Comparison of ENCODE assay signal across 22 cellular contexts in the genomic region with DNA sequence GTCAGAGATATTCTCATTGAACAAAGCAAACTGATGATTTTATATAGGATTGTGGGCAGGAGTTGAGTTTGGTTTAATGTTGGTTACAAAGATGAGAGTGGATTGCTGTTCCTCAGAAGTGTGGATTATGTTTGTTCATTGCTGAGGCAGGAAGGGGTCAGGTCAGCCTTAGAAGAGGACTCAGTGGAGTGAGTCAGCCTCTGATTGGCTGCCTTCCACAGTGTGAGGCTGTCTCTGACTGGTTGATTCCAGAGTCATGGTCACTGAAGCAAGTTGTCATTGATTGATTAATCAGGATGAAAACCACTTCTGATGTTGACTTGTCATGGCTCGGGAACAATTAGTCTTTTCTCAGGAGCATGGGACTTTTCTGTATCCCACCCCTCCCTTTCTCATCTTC. TPM values are rescaled to one million over a fixed set of nuclear protein-coding genes. Genes with fewer than 3 reads are reported as not detected.
DNase-seq lines count a peak whose midpoint lies in the region; ATAC-seq and TF ChIP-seq lines count a peak whose summit lies in the region.
"Had no signal": no experiment of that assay in that cellular context is flagged by ENCODE, and none has a peak within 500 bp of the region (broad histone marks: within the 10 kb centered on the region; RNA-seq: fewer than 3 reads in every experiment).

No MANE protein-coding gene starts in this region.

- peak; percentile 53 for DNase-seq in EL
- DNase-seq in PC-3 = peak; percentile 39
- peak; percentile 59 for DNase-seq in epithelial cell of proximal tubule (ENCODE audit: low read depth)
- peak; percentile 68 for DNase-seq in osteoblast (ENCODE audit: insufficient read length, low spot score, missing footprints)
- no peak for DNase-seq in T-helper 1 cell
- no peak for DNase-seq in retina
- no peak for DNase-seq in hippocampal formation (lab: John Stamatoyannopoulos, UW)
- DNase-seq: activated CD4-positive, alpha-beta T cell treated with anti-CD3 and anti-CD28 coated beads, Interleukin-2, amount 10 ng/mL, durations not matched to agents 7 days and 5 days; activated naive CD4-positive, alpha-beta T cell treated with anti-CD3 and anti-CD28 coated beads, Interleukin-2, amount 10 ng/mL, durations not matched to agents 7 days and 5 days; caudate nucleus; glutamatergic neuron; NCI-H1092 treated with DMSO at 0.1 percent for 48 hours; NCI-H69; stimulated activated CD4-positive, alpha-beta T cell treated with anti-CD3 and anti-CD28 coated beads, Interleukin-2, amount 100 ng/mL, for 48 hours; testis had no signal

- H3K36me3 ChIP-seq in PC-3 (ENCODE audit: low read depth, low read length) (no peaks in the 10 kb centered on the region), osteoblast (ENCODE audit: insufficient read depth, low read length) (no peaks in the 10 kb centered on the region)
- H3K36me3 ChIP-seq: SJSA1 had no signal

- H3K4me3 ChIP-seq in PC-3 (ENCODE audit: low read length) (no peak overlapping the region), epithelial cell of proximal tubule (ENCODE audit: low read depth, low read length) (no peak overlapping the region), osteoblast (ENCODE audit: insufficient read depth, low read length) (no peak overlapping the region)
- H3K4me3 ChIP-seq: K562, SJSA1, testis had no signal

- CTCF ChIA-PET in PC-3 (lab: Charles Lee) = no interaction called here

- H3K9ac ChIP-seq in PC-3 (ENCODE audit: low read length) = no peak overlapping the region

- no peak overlapping the region for H3K27ac ChIP-seq in PC-3 (ENCODE audit: low read length)
- no peak overlapping the region for H3K27ac ChIP-seq in osteoblast (ENCODE audit: low read depth, low read length)
- H3K27ac ChIP-seq: HL-60, SJSA1, testis had no signal

- POLR2A ChIA-PET in PC-3 (lab: Charles Lee; ENCODE audit: unreplicated experiment) = no interaction called here

- no peak overlapping the region for H3K4me2 ChIP-seq in PC-3 (ENCODE audit: low read length)
- H3K4me2 ChIP-seq in osteoblast (ENCODE audit: insufficient read depth, low read length) = no peak overlapping the region

- intact Hi-C loops in PC-3 (cut with micrococcal nuclease) = no loop called here

- peaks cover 12% of the 10 kb centered on the region; the same call in 1 of the 2 replicates for H3K4me1 ChIP-seq in PC-3 (ENCODE audit: insufficient read depth, low read length)
- no peaks in the 10 kb centered on the region for H3K4me1 ChIP-seq in osteoblast (ENCODE audit: insufficient read depth, low read length)
- H3K4me1 ChIP-seq: SJSA1, testis had no signal

- H3K79me2 ChIP-seq in PC-3 (ENCODE audit: low read length) (no peaks in the 10 kb centered on the region), osteoblast (ENCODE audit: insufficient read depth, low read length) (no peaks in the 10 kb centered on the region)

- H4K20me1 ChIP-seq in PC-3 (ENCODE audit: low read length) = no peaks in the 10 kb centered on the region
- H4K20me1 ChIP-seq in osteoblast (ENCODE audit: insufficient read depth, low read length) = no peaks in the 10 kb centered on the region

- H3K9me3 ChIP-seq in PC-3 (ENCODE audit: low read length) (no peaks in the 10 kb centered on the region), osteoblast (ENCODE audit: low read depth, low read length) (no peaks in the 10 kb centered on the region)
- H3K9me3 ChIP-seq: SJSA1, testis had no signal

- ATAC-seq in PC-3 (no peak; the same call in 1 of the 2 replicates), GM21786 (IDR thresholded peaks at IDR 0.05; ENCODE audit: unreplicated experiment) (no peak)
- ATAC-seq: K562, sciatic nerve had no signal

- H2AFZ ChIP-seq in PC-3 (ENCODE audit: low read length) = no peak overlapping the region
- H2AFZ ChIP-seq in osteoblast (ENCODE audit: low read length) = no peak overlapping the region

- no peaks in the 10 kb centered on the region for H3K9me2 ChIP-seq in PC-3 (replicated peaks; ENCODE audit: low read length)

- no peaks in the 10 kb centered on the region for H3F3A ChIP-seq in PC-3 (ENCODE audit: low read length, unreplicated experiment)

- TF ChIP-seq CTCF in PC-3 (conservative IDR thresholded peaks at IDR 0.05; ENCODE audit: low read depth, low read length) (no peak), epithelial cell of proximal tubule (conservative IDR thresholded peaks at IDR 0.05; ENCODE audit: low read depth, low read length) (no peak), osteoblast (IDR thresholded peaks at IDR 0.05; ENCODE audit: extremely low read depth, low read depth, low read length) (no peak)

- BruUV-seq in PC-3 (replicated peaks; lab: Mats Ljungman, UMichigan) = no TSS peak

- no peaks in the 10 kb centered on the region for H3K27me3 ChIP-seq in PC-3 (ENCODE audit: low read length)
- H3K27me3 ChIP-seq in osteoblast (ENCODE audit: insufficient read depth, low read length) = peaks cover 13% of the 10 kb centered on the region
- H3K27me3 ChIP-seq: testis had no signal

RNA-seq across cellular contexts. Expression of gene KBTBD12, which starts 36.2 kb away (rescaled TPM):
- total RNA-seq in PC-3 (2014; rRNA removed) (not detected in 2 replicates), epithelial cell of proximal tubule (0.29 and 0.98 TPM in 2 replicates), osteoblast (not detected in 2 replicates)
- total RNA-seq: activated CD4-positive, alpha-beta T cell treated with anti-CD3 and anti-CD28 coated beads, Interleukin-2, amount 10 ng/mL, durations not matched to agents 7 days and 5 days; K562; mesothelial cell of epicardium; OCI-LY7; SJSA1 had no signal

Comparison
In these comparisons a context has a peak if more than half of its experiments do, and no peak if none do; other contexts are left out.
1. DNase-seq: peak in EL (single experiment), PC-3 (single experiment), epithelial cell of proximal tubule (single experiment) and osteoblast (single experiment); none in T-helper 1 cell (0 of 5), retina (single experiment) and hippocampal formation (0 of 2).